In the genomic region with DNA sequence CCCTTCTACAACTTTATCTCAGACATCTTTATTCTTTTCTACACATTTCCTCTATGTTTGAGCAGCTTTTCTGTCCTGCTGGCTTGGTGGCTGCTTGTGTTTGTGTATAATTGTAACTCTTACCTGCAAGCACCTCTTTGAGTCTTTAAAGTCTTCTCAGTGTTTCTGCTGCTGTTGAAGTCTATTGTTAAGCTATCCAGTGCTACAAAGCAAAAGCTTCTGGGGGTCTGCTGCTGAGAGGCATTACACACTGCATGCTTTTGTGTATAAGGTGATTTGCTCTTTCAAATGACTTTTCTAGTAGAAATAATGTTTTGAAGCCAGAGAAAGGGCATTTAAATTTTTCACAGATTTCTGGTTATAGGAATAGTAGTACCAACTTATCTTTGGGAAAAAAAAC, we compare ENCODE assay signal across 19 cellular contexts.
DNase-seq lines count a peak whose midpoint lies in the region; ATAC-seq and TF ChIP-seq lines count a peak whose summit lies in the region.
"Had no signal": no experiment of that assay in that cellular context is flagged by ENCODE, and none has a peak within 500 bp of the region (broad histone marks: within the 10 kb centered on the region; RNA-seq: fewer than 3 reads in every experiment).

No MANE protein-coding gene starts in this region.

- no peaks in the 10 kb centered on the region for H3K4me1 ChIP-seq in mesendoderm (ENCODE audit: control insufficient read depth, low read depth, low read length)
- H3K4me1 ChIP-seq: BLaER1 treated with 17β-estradiol and CSF1 and Interleukin-3, amounts not matched to agents 10 nM and 100 nM had no signal

- no peak overlapping the region for H4K5ac ChIP-seq in mesendoderm (ENCODE audit: low read length)

- H3K56ac ChIP-seq in mesendoderm (ENCODE audit: low read length) = no peak overlapping the region

- H3K36me3 ChIP-seq in H7 (replicated peaks; ENCODE audit: control insufficient read depth, insufficient read depth, low read length) = no peaks in the 10 kb centered on the region
- no peaks in the 10 kb centered on the region for H3K36me3 ChIP-seq in mesendoderm (ENCODE audit: control insufficient read depth, insufficient read depth, low read length)
- H3K36me3 ChIP-seq: BLaER1 treated with 17β-estradiol and CSF1 and Interleukin-3, amounts not matched to agents 10 nM and 100 nM had no signal

- POLR2A ChIA-PET in WTC11 (lab: Charles Lee) = no interaction called here

- H2BK5ac ChIP-seq in mesendoderm (ENCODE audit: low read length) = no peak overlapping the region

- H3K4me3 Mint-ChIP-seq in WTC11 = no peak overlapping the region
- no peak overlapping the region for H3K4me3 Mint-ChIP-seq in activated T-cell treated with anti-CD3 and anti-CD28 coated beads, Interleukin-2, amount 50 U/mL, for 4 hours
- H3K4me3 Mint-ChIP-seq: B cell; CD8-positive, alpha-beta T cell; HFFc6 had no signal

- no peak overlapping the region for H3K9ac ChIP-seq in mesendoderm (ENCODE audit: low read length)
- H3K9ac ChIP-seq: BLaER1 treated with 17β-estradiol and CSF1 and Interleukin-3, amounts not matched to agents 10 nM and 100 nM had no signal

- H3K4me3 ChIP-seq in H7 (ENCODE audit: insufficient read depth, low read depth, low read length) = no peak overlapping the region
- no peak overlapping the region for H3K4me3 ChIP-seq in mesendoderm (ENCODE audit: low read length)
- H3K4me3 ChIP-seq: BLaER1 treated with 17β-estradiol and CSF1 and Interleukin-3, amounts not matched to agents 10 nM and 100 nM; K562 had no signal

- no peak overlapping the region for H3K4ac ChIP-seq in mesendoderm (ENCODE audit: low read depth, low read length)

- H4K8ac ChIP-seq in mesendoderm (ENCODE audit: low read depth, low read length) = no peak overlapping the region

- no peak overlapping the region for H3K4me2 ChIP-seq in mesendoderm (ENCODE audit: low read length)
- H3K4me2 ChIP-seq: BLaER1 treated with 17β-estradiol and CSF1 and Interleukin-3, amounts not matched to agents 10 nM and 100 nM had no signal

- H3K27me3 ChIP-seq in H7 (ENCODE audit: control insufficient read depth, insufficient read depth, low read length) (no peaks in the 10 kb centered on the region), mesendoderm (ENCODE audit: insufficient read depth, low read length, poor library complexity) (no peaks in the 10 kb centered on the region)
- H3K27me3 ChIP-seq: BLaER1 treated with 17β-estradiol and CSF1 and Interleukin-3, amounts not matched to agents 10 nM and 100 nM had no signal

- H2AK5ac ChIP-seq in mesendoderm (ENCODE audit: low read length) = no peak overlapping the region

- no peak overlapping the region for H3K23ac ChIP-seq in mesendoderm (ENCODE audit: low read length)

- DNase-seq in H7 (peak; percentile 4), WTC11 (ENCODE audit: low spot score) (no peak), mesendoderm (peak; percentile 2)
- DNase-seq in activated T-cell treated with anti-CD3 and anti-CD28 coated beads, Interleukin-2, amount 50 U/mL, for 4 hours = no peak
- DNase-seq: Calu3; CD8-positive, alpha-beta T cell; DMS 273 treated with DMSO at 0.1 percent for 48 hours; DMS53; DND-41; EL; HFFc6; IMR-90 had no signal

- no peak overlapping the region for H2BK15ac ChIP-seq in mesendoderm (replicated peaks; ENCODE audit: low read depth)

- TF ChIP-seq CTCF in WTC11 (IDR thresholded peaks at IDR 0.05) = no peak

- no peak overlapping the region for H3K27ac ChIP-seq in mesendoderm (ENCODE audit: low read depth, low read length)
- H3K27ac ChIP-seq: BLaER1 treated with 17β-estradiol and CSF1 and Interleukin-3, amounts not matched to agents 10 nM and 100 nM; HL-60 had no signal

- peaks cover 18% of the 10 kb centered on the region for H3K4me1 Mint-ChIP-seq in WTC11
- no peaks in the 10 kb centered on the region for H3K4me1 Mint-ChIP-seq in activated T-cell treated with anti-CD3 and anti-CD28 coated beads, Interleukin-2, amount 50 U/mL, for 4 hours (ENCODE audit: low read depth)
- H3K4me1 Mint-ChIP-seq: B cell had no signal

- H3K27me3 Mint-ChIP-seq in WTC11 (ENCODE audit: low read depth) = no peaks in the 10 kb centered on the region
- H3K27me3 Mint-ChIP-seq in activated T-cell treated with anti-CD3 and anti-CD28 coated beads, Interleukin-2, amount 50 U/mL, for 4 hours (ENCODE audit: low read depth) = no peaks in the 10 kb centered on the region
- H3K27me3 Mint-ChIP-seq: B cell had no signal

- CTCF ChIA-PET in WTC11 (lab: Charles Lee) = no interaction called here

- H3K79me1 ChIP-seq in mesendoderm (ENCODE audit: low read length) = no peaks in the 10 kb centered on the region

- peaks cover 19% of the 10 kb centered on the region for H3K36me3 Mint-ChIP-seq in WTC11
- no peaks in the 10 kb centered on the region for H3K36me3 Mint-ChIP-seq in activated T-cell treated with anti-CD3 and anti-CD28 coated beads, Interleukin-2, amount 50 U/mL, for 4 hours (ENCODE audit: insufficient read depth)
- H3K36me3 Mint-ChIP-seq: CD8-positive, alpha-beta T cell had no signal

- peak overlapping the region; percentile 55; the same call in 1 of the 2 replicates for H3K27ac Mint-ChIP-seq in WTC11
- H3K27ac Mint-ChIP-seq: B cell; CD8-positive, alpha-beta T cell; HFFc6 had no signal

- peaks cover 47% of the 10 kb centered on the region for H3K9me3 Mint-ChIP-seq in WTC11
- H3K9me3 Mint-ChIP-seq in activated T-cell treated with anti-CD3 and anti-CD28 coated beads, Interleukin-2, amount 50 U/mL, for 4 hours = peaks cover 15% of the 10 kb centered on the region

- H3K79me2 ChIP-seq in mesendoderm (ENCODE audit: control insufficient read depth, insufficient read depth, low read length) = no peaks in the 10 kb centered on the region

- H3K18ac ChIP-seq in mesendoderm (ENCODE audit: low read length) = no peak overlapping the region

- H2BK120ac ChIP-seq in mesendoderm (ENCODE audit: low read depth, low read length) = no peak overlapping the region

- ATAC-seq in WTC11 (peak; percentile 92), HG03095 (IDR thresholded peaks at IDR 0.05; ENCODE audit: unreplicated experiment) (no peak), HG03457 (IDR thresholded peaks at IDR 0.05; ENCODE audit: unreplicated experiment) (no peak)
- ATAC-seq in activated T-cell treated with anti-CD3 and anti-CD28 coated beads, Interleukin-2, amount 50 U/mL, for 4 hours = no peak
- ATAC-seq: CD8-positive, alpha-beta T cell; HCT116; K562 had no signal

TF ChIP-seq in WTC11, 78 proteins besides CTCF, POLR2A, EP300 and RAD21:
- no peak for TF ChIP-seq NR1H2 (CRISPR knock-in tag; IDR thresholded peaks at IDR 0.05)
- TF ChIP-seq IRF1 (CRISPR knock-in tag; IDR thresholded peaks at IDR 0.05) = no peak
- TF ChIP-seq, protein P1, sequence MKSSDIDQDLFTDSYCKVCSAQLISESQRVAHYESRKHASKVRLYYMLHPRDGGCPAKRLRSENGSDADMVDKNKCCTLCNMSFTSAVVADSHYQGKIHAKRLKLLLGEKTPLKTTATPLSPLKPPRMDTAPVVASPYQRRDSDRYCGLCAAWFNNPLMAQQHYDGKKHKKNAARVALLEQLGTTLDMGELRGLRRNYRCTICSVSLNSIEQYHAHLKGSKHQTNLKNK (CRISPR knock-in tag; IDR thresholded peaks at IDR 0.05) = no peak
- TF ChIP-seq EMX1 (CRISPR knock-in tag; IDR thresholded peaks at IDR 0.05) = no peak
- TF ChIP-seq ARID4B (CRISPR knock-in tag; IDR thresholded peaks at IDR 0.05; ENCODE audit: borderline replicate concordance) = no peak
- TF ChIP-seq, protein P2, sequence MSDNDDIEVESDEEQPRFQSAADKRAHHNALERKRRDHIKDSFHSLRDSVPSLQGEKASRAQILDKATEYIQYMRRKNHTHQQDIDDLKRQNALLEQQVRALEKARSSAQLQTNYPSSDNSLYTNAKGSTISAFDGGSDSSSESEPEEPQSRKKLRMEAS (CRISPR knock-in tag; IDR thresholded peaks at IDR 0.05) = no peak
- no peak for TF ChIP-seq PRRX2 (CRISPR knock-in tag; IDR thresholded peaks at IDR 0.05)
- no peak for TF ChIP-seq ZNF396 (CRISPR knock-in tag; IDR thresholded peaks at IDR 0.05; ENCODE audit: borderline replicate concordance)

Comparison
In these comparisons a context has a peak if more than half of its experiments do, and no peak if none do; other contexts are left out.
1. DNase-seq: peak in H7 (single experiment) and mesendoderm (single experiment); none in WTC11 (single experiment) and activated T-cell treated with anti-CD3 and anti-CD28 coated beads, Interleukin-2, amount 50 U/mL, for 4 hours (single experiment).